ENCODE assay signal across 12 cellular contexts in the genomic region with DNA sequence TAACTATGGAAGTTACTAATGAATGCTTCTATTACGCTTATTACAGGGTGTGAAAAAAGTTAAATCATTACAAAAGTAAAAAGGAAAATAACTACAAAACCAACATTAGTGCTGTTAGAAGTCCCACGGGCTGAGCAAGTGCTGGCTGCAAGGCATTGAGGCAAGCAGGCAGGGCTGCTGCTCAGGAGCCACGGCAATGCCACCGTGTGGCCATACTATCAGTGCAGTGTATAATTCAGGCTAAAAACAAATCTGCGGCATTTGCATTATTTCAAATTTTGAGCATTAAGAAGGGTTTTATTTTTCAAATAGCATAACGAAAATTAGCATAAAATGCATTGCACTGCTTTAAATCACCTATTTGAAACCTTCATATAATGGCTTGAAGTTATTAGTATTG. TPM values are rescaled to one million over a fixed set of nuclear protein-coding genes. Genes with fewer than 3 reads are reported as not detected.
DNase-seq lines count a peak whose midpoint lies in the region; ATAC-seq and TF ChIP-seq lines count a peak whose summit lies in the region.
"Had no signal": no experiment of that assay in that cellular context is flagged by ENCODE, and none has a peak within 500 bp of the region (broad histone marks: within the 10 kb centered on the region; RNA-seq: fewer than 3 reads in every experiment).

No MANE protein-coding gene starts in this region.

- H3K79me2 ChIP-seq in osteoblast (ENCODE audit: insufficient read depth, low read length): peaks cover 4% of the 10 kb centered on the region

- no peaks in the 10 kb centered on the region for H3K4me1 Mint-ChIP-seq in glutamatergic neuron (ENCODE audit: low read depth, unreplicated experiment)

- H3K4me2 ChIP-seq in osteoblast (ENCODE audit: insufficient read depth, low read length): no peak overlapping the region

- H3K27me3 Mint-ChIP-seq in glutamatergic neuron (ENCODE audit: unreplicated experiment): no peaks in the 10 kb centered on the region

- H3K9me3 Mint-ChIP-seq in glutamatergic neuron (ENCODE audit: unreplicated experiment): no peaks in the 10 kb centered on the region

- H3K4me3 ChIP-seq in GM12864 (ENCODE audit: low read depth, low read length) (no peak overlapping the region), epithelial cell of proximal tubule (ENCODE audit: low read depth, low read length) (no peak overlapping the region), osteoblast (ENCODE audit: insufficient read depth, low read length) (no peak overlapping the region), stomach (no peak overlapping the region)
- H3K4me3 ChIP-seq: skin epidermis, vagina had no signal

- H3K27me3 ChIP-seq in osteoblast (ENCODE audit: insufficient read depth, low read length) (no peaks in the 10 kb centered on the region), stomach (no peaks in the 10 kb centered on the region)
- H3K27me3 ChIP-seq: vagina had no signal

- no peak for TF ChIP-seq POLR2A in stomach (IDR thresholded peaks at IDR 0.05)

- H4K20me1 ChIP-seq in osteoblast (ENCODE audit: insufficient read depth, low read length): peaks cover 8% of the 10 kb centered on the region

- peaks cover 13% of the 10 kb centered on the region for H3K36me3 Mint-ChIP-seq in glutamatergic neuron (ENCODE audit: unreplicated experiment)

- no peak overlapping the region for H2AFZ ChIP-seq in osteoblast (ENCODE audit: low read length)

- H3K27ac ChIP-seq in osteoblast (ENCODE audit: low read depth, low read length) (no peak overlapping the region), stomach (no peak overlapping the region)
- H3K27ac ChIP-seq: skin epidermis, vagina had no signal

- TF ChIP-seq CTCF in GM12864 (IDR thresholded peaks at IDR 0.05; ENCODE audit: low read depth, low read length, missing control alignments) (peak; percentile 62), LNCAP (IDR thresholded peaks at IDR 0.05) (peak; percentile 61), epithelial cell of proximal tubule (conservative IDR thresholded peaks at IDR 0.05; ENCODE audit: low read depth, low read length) (peak; percentile 35), osteoblast (IDR thresholded peaks at IDR 0.05; ENCODE audit: extremely low read depth, low read depth, low read length) (peak; percentile 34), stomach (IDR thresholded peaks at IDR 0.05) (no peak), glutamatergic neuron (IDR thresholded peaks at IDR 0.05; ENCODE audit: partially characterized antibody, unreplicated experiment) (no peak)

- WGBS in stomach, 5 donors: 80 to 91% (median 85%) methylated on average over 6 of the region's 6 CpGs

- no peak for TF ChIP-seq EP300 in stomach (IDR thresholded peaks at IDR 0.05)

- DNase-seq in GM12864 (ENCODE audit: low read depth) (no peak), epithelial cell of proximal tubule (ENCODE audit: low read depth) (no peak), osteoblast (ENCODE audit: insufficient read length, low spot score, missing footprints) (peak; percentile 26), SKM-1 treated with dmso at 0.1 percent for 144 hours (lab: John Stamatoyannopoulos, UW; ENCODE audit: unreplicated experiment) (no peak), stomach (no peak), glutamatergic neuron (no peak)

- H3K4me3 Mint-ChIP-seq in glutamatergic neuron (ENCODE audit: unreplicated experiment): no peak overlapping the region

- H3K27ac Mint-ChIP-seq in glutamatergic neuron (ENCODE audit: unreplicated experiment): no peak overlapping the region

- ATAC-seq in GM21786 (IDR thresholded peaks at IDR 0.05; ENCODE audit: unreplicated experiment): no peak

- H3K9me3 ChIP-seq in osteoblast (ENCODE audit: low read depth, low read length) (no peaks in the 10 kb centered on the region), stomach (no peaks in the 10 kb centered on the region)
- H3K9me3 ChIP-seq: vagina had no signal

- H3K36me3 ChIP-seq in osteoblast (ENCODE audit: insufficient read depth, low read length) (peaks cover 62% of the 10 kb centered on the region), stomach (peaks cover 53 to 92% (median 89%) of the 10 kb centered on the region in 4 donors)

- intact Hi-C loops in stomach (cut with DNase I; ENCODE audit: low total_unique reads): no loop called here

- no peaks in the 10 kb centered on the region for H3K4me1 ChIP-seq in osteoblast (ENCODE audit: insufficient read depth, low read length)
- peaks cover 4 to 20% (median 6%) of the 10 kb centered on the region in 4 donors for H3K4me1 ChIP-seq in stomach
- H3K4me1 ChIP-seq: vagina had no signal

RNA-seq across cellular contexts. Expression of a gene that starts 17.1 kb away (rescaled TPM):
- total RNA-seq in epithelial cell of proximal tubule (27.2 and 31.5 TPM in 2 replicates), osteoblast (62.6 and 68.1 TPM in 2 replicates), stomach (100 to 1,000 TPM in 1 of 5 donors, 10 to 100 TPM in 3, 1 to 10 TPM in 1; 1.2 to 122 (median 17.9) TPM), glutamatergic neuron (ENCODE audit: unreplicated experiment) (36.4 TPM)
- 10 to 100 TPM; 23.5 to 46.9 (median 36.5) TPM for polyA plus RNA-seq in stomach

RNA-seq across cellular contexts. Expression of a gene that starts 28.6 kb away (rescaled TPM):
- total RNA-seq in epithelial cell of proximal tubule (not detected in 2 replicates), osteoblast (not detected in 2 replicates), stomach (not detected), glutamatergic neuron (ENCODE audit: unreplicated experiment) (not detected)
- polyA plus RNA-seq in stomach: under 1 TPM in 1 of 3 donors, not detected in 2; 0.05 TPM
- total RNA-seq: glomerular endothelial cell, RPMI7951, vagina had no signal

Comparison
In these comparisons a context has a peak if more than half of its experiments do, and no peak if none do; other contexts are left out.
1. CTCF ChIP-seq: peak in GM12864 (single experiment), LNCAP (single experiment), epithelial cell of proximal tubule (single experiment) and osteoblast (single experiment); none in stomach (0 of 7) and glutamatergic neuron (single experiment).